Comparison of ENCODE assay signal across 3 cellular contexts in the genomic region with DNA sequence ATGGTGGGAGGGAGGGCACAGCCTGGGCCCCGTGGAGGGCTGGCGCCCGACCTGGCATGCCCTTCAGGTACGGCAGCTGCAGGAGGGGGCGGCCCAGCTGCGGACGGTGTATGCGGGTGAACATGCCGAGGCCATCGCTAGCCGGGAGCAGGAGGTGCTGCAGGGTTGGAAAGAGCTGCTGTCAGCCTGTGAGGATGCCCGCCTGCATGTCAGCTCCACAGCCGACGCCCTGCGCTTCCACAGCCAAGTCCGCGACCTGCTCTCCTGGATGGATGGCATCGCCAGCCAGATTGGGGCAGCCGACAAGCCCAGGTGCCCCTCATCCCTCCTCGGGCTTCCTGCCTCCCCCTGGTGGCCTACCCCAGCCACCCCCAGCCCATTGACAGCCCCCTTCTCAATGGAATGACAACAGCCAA.
TF ChIP-seq lines count a peak whose summit lies in the region.

No MANE protein-coding gene starts in this region.

TF ChIP-seq in HEK293, 187 proteins besides CTCF, POLR2A, EP300 and RAD21 (continued from another document):
- TF ChIP-seq SETDB1 (IDR thresholded peaks at IDR 0.05; ENCODE audit: insufficient read length, low read length): no peak
- no peak for TF ChIP-seq ZNF112 (tag by site-specific recombination; IDR thresholded peaks at IDR 0.05)
TF ChIP-seq in HEK293: peak in this region for 1.

TF ChIP-seq in WTC11, 78 proteins besides CTCF, POLR2A, EP300 and RAD21 (continues in another document):
- TF ChIP-seq E2F5 (CRISPR knock-in tag; IDR thresholded peaks at IDR 0.05) (no peak), ZNF232 (CRISPR knock-in tag; IDR thresholded peaks at IDR 0.05) (no peak), RORB (CRISPR knock-in tag; IDR thresholded peaks at IDR 0.05) (no peak), ZNF512 (CRISPR knock-in tag; IDR thresholded peaks at IDR 0.05; ENCODE audit: borderline replicate concordance) (no peak), SOX15 (CRISPR knock-in tag; IDR thresholded peaks at IDR 0.05) (no peak), ZNF423 (CRISPR knock-in tag; IDR thresholded peaks at IDR 0.05) (no peak), ZSCAN18 (CRISPR knock-in tag; IDR thresholded peaks at IDR 0.05) (no peak), ZNF416 (CRISPR knock-in tag; IDR thresholded peaks at IDR 0.05) (no peak), GTF2I (CRISPR knock-in tag; conservative IDR thresholded peaks at IDR 0.05) (no peak), FOXP1 (CRISPR knock-in tag; IDR thresholded peaks at IDR 0.05; ENCODE audit: borderline replicate concordance) (no peak)
- TF ChIP-seq, protein P1, sequence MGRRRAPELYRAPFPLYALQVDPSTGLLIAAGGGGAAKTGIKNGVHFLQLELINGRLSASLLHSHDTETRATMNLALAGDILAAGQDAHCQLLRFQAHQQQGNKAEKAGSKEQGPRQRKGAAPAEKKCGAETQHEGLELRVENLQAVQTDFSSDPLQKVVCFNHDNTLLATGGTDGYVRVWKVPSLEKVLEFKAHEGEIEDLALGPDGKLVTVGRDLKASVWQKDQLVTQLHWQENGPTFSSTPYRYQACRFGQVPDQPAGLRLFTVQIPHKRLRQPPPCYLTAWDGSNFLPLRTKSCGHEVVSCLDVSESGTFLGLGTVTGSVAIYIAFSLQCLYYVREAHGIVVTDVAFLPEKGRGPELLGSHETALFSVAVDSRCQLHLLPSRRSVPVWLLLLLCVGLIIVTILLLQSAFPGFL (CRISPR knock-in tag; IDR thresholded peaks at IDR 0.05; ENCODE audit: borderline replicate concordance): no peak
- TF ChIP-seq, protein P2, sequence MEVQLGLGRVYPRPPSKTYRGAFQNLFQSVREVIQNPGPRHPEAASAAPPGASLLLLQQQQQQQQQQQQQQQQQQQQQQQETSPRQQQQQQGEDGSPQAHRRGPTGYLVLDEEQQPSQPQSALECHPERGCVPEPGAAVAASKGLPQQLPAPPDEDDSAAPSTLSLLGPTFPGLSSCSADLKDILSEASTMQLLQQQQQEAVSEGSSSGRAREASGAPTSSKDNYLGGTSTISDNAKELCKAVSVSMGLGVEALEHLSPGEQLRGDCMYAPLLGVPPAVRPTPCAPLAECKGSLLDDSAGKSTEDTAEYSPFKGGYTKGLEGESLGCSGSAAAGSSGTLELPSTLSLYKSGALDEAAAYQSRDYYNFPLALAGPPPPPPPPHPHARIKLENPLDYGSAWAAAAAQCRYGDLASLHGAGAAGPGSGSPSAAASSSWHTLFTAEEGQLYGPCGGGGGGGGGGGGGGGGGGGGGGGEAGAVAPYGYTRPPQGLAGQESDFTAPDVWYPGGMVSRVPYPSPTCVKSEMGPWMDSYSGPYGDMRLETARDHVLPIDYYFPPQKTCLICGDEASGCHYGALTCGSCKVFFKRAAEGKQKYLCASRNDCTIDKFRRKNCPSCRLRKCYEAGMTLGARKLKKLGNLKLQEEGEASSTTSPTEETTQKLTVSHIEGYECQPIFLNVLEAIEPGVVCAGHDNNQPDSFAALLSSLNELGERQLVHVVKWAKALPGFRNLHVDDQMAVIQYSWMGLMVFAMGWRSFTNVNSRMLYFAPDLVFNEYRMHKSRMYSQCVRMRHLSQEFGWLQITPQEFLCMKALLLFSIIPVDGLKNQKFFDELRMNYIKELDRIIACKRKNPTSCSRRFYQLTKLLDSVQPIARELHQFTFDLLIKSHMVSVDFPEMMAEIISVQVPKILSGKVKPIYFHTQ (CRISPR knock-in tag; IDR thresholded peaks at IDR 0.05): no peak
- TF ChIP-seq, protein P3, sequence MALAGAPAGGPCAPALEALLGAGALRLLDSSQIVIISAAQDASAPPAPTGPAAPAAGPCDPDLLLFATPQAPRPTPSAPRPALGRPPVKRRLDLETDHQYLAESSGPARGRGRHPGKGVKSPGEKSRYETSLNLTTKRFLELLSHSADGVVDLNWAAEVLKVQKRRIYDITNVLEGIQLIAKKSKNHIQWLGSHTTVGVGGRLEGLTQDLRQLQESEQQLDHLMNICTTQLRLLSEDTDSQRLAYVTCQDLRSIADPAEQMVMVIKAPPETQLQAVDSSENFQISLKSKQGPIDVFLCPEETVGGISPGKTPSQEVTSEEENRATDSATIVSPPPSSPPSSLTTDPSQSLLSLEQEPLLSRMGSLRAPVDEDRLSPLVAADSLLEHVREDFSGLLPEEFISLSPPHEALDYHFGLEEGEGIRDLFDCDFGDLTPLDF (CRISPR knock-in tag; IDR thresholded peaks at IDR 0.05): no peak
- TF ChIP-seq, protein P4, sequence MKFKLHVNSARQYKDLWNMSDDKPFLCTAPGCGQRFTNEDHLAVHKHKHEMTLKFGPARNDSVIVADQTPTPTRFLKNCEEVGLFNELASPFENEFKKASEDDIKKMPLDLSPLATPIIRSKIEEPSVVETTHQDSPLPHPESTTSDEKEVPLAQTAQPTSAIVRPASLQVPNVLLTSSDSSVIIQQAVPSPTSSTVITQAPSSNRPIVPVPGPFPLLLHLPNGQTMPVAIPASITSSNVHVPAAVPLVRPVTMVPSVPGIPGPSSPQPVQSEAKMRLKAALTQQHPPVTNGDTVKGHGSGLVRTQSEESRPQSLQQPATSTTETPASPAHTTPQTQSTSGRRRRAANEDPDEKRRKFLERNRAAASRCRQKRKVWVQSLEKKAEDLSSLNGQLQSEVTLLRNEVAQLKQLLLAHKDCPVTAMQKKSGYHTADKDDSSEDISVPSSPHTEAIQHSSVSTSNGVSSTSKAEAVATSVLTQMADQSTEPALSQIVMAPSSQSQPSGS (CRISPR knock-in tag; IDR thresholded peaks at IDR 0.05; ENCODE audit: borderline replicate concordance, low read depth): no peak

TF ChIP-seq in HepG2, 621 proteins besides CTCF, POLR2A, EP300 and RAD21 (continued from another document):
- TF ChIP-seq RFXAP (CRISPR knock-in tag; IDR thresholded peaks at IDR 0.05; ENCODE audit: borderline replicate concordance): no peak
- TF ChIP-seq GATA4 (IDR thresholded peaks at IDR 0.05; ENCODE audit: borderline replicate concordance, low read depth): no peak
- no peak for TF ChIP-seq THYN1 (CRISPR knock-in tag; IDR thresholded peaks at IDR 0.05; ENCODE audit: borderline replicate concordance, low read depth)
- no peak for TF ChIP-seq KLF11 (CRISPR knock-in tag; IDR thresholded peaks at IDR 0.05)
- TF ChIP-seq KLF12 (CRISPR knock-in tag; IDR thresholded peaks at IDR 0.05; ENCODE audit: borderline replicate concordance): no peak
- no peak for TF ChIP-seq ZNF775 (CRISPR knock-in tag; IDR thresholded peaks at IDR 0.05; ENCODE audit: borderline replicate concordance)
- no peak for TF ChIP-seq CCAR2 (optimal IDR thresholded peaks at IDR 0.05; ENCODE audit: low read depth, low read length)
- no peak for TF ChIP-seq SNAPC4 (CRISPR knock-in tag; IDR thresholded peaks at IDR 0.05)
- TF ChIP-seq ZNF678 (CRISPR knock-in tag; IDR thresholded peaks at IDR 0.05): no peak
- TF ChIP-seq, protein P5, sequence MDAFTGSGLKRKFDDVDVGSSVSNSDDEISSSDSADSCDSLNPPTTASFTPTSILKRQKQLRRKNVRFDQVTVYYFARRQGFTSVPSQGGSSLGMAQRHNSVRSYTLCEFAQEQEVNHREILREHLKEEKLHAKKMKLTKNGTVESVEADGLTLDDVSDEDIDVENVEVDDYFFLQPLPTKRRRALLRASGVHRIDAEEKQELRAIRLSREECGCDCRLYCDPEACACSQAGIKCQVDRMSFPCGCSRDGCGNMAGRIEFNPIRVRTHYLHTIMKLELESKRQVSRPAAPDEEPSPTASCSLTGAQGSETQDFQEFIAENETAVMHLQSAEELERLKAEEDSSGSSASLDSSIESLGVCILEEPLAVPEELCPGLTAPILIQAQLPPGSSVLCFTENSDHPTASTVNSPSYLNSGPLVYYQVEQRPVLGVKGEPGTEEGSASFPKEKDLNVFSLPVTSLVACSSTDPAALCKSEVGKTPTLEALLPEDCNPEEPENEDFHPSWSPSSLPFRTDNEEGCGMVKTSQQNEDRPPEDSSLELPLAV (CRISPR knock-in tag; conservative IDR thresholded peaks at IDR 0.05; ENCODE audit: low read depth): no peak
- TF ChIP-seq SP140L (CRISPR knock-in tag; IDR thresholded peaks at IDR 0.05; ENCODE audit: borderline replicate concordance): no peak
- TF ChIP-seq NR2F1 (CRISPR knock-in tag; IDR thresholded peaks at IDR 0.05): no peak
